9 cellular contexts compared by ENCODE assay signal in genomic region chr18:11955299-11956029, GRCh38. TPM values are rescaled to one million over a fixed set of nuclear protein-coding genes. Genes with fewer than 3 reads are reported as not detected.
DNase-seq lines count a peak whose midpoint lies in the region; ATAC-seq and TF ChIP-seq lines count a peak whose summit lies in the region.
"Had no signal": no experiment of that assay in that cellular context is flagged by ENCODE, and none has a peak within 500 bp of the region (broad histone marks: within the 10 kb centered on the region; RNA-seq: fewer than 3 reads in every experiment).

No MANE protein-coding gene starts in this region.

- no peak for ATAC-seq in HG03135 (IDR thresholded peaks at IDR 0.05; ENCODE audit: unreplicated experiment)
- no peak for ATAC-seq in omental fat pad (ENCODE audit: low FRiP score)

- H3K4me3 ChIP-seq in fibroblast of the aortic adventitia (ENCODE audit: low read depth, low read length), result no peak overlapping the region

- no peak for TF ChIP-seq CTCF in RWPE1 (conservative IDR thresholded peaks at IDR 0.05; ENCODE audit: low read depth)
- TF ChIP-seq CTCF in fibroblast of the aortic adventitia (IDR thresholded peaks at IDR 0.05; ENCODE audit: insufficient read depth, low read length), result no peak
- no peak for TF ChIP-seq CTCF in omental fat pad (IDR thresholded peaks at IDR 0.05)

- peak overlapping the region; percentile 95 for H3K27ac ChIP-seq in RWPE1
- H3K27ac ChIP-seq: neutrophil had no signal

- POLR2A ChIA-PET in RWPE1 (lab: Yijun Ruan, JAX; ENCODE audit: low non-redundant PET), result interaction anchor here (1.2 kb wide), 1 partner anchor 25 kb away, joined by 3 read pairs; no protein-coding TSS in a partner anchor

- CTCF ChIA-PET in RWPE1 (lab: Yijun Ruan, JAX), result interaction anchor here (1.1 kb wide), 1 partner anchor 14 kb away, joined by 3 read pairs; no protein-coding TSS in a partner anchor

- peak; percentile 62 for DNase-seq in GM03348 (ENCODE audit: low spot score)
- DNase-seq in RWPE1 (ENCODE audit: low spot score), result peak; percentile 41
- DNase-seq in fibroblast of the aortic adventitia (ENCODE audit: low read depth), result peak; percentile 83
- peak; percentile 92 for DNase-seq in renal cortical epithelial cell (ENCODE audit: low read depth)
- no peak for DNase-seq in kidney glomerular epithelial cell (lab: John Stamatoyannopoulos, UW)
- no peak for DNase-seq in stimulated activated CD4-positive, alpha-beta T cell treated with anti-CD3 and anti-CD28 coated beads, Interleukin-4, amount 100 ng/mL, for 24 hours
- DNase-seq in omental fat pad (ENCODE audit: low spot score), result no peak

RNA-seq across cellular contexts. Expression of gene IMPA2, which starts 25.8 kb away (rescaled TPM):
- total RNA-seq in fibroblast of the aortic adventitia (ENCODE audit: low replicate concordance) (6.9 and 14.1 TPM in 2 replicates), renal cortical epithelial cell (32.1 and 123 TPM in 2 replicates), omental fat pad (10 to 100 TPM; 18.7 to 31.6 (median 27.7) TPM)

RNA-seq across cellular contexts. Expression of gene MPPE1, which starts 47.3 kb away (rescaled TPM):
- 24.0 and 65.0 TPM in 2 replicates for total RNA-seq in fibroblast of the aortic adventitia (ENCODE audit: low replicate concordance)
- 20.1 and 37.6 TPM in 2 replicates for total RNA-seq in renal cortical epithelial cell
- total RNA-seq in omental fat pad, result 10 to 100 TPM; 11.0 to 49.2 (median 28.8) TPM

Comparison
In these comparisons a context has a peak if more than half of its experiments do, and no peak if none do; other contexts are left out.
1. DNase-seq: peak in GM03348 (single experiment), RWPE1 (single experiment), fibroblast of the aortic adventitia (single experiment) and renal cortical epithelial cell (single experiment); none in kidney glomerular epithelial cell (single experiment), stimulated activated CD4-positive, alpha-beta T cell treated with anti-CD3 and anti-CD28 coated beads, Interleukin-4, amount 100 ng/mL, for 24 hours (single experiment) and omental fat pad (single experiment).